Comparison of ENCODE assay signal across 17 cellular contexts in the genomic region with DNA sequence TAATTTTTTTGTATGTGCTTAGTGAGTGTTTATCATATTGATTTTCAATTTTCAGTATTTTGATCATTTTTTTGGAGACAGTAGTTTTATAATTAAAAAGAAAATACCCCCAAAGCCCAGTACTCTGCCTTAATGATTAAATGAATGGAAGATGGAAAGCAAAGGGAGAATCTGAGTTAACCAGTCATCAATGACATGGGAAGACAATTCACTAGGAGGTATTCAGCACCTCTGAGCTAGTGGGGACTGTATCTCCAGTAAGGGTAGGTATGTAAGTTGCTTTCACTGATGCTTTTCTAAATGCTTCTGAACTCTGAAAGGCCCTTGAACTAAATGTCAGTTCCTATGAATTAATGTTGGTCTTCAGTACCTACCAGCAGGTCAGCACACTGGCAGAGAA.
DNase-seq lines count a peak whose midpoint lies in the region; ATAC-seq and TF ChIP-seq lines count a peak whose summit lies in the region.
"Had no signal": no experiment of that assay in that cellular context is flagged by ENCODE, and none has a peak within 500 bp of the region (broad histone marks: within the 10 kb centered on the region; RNA-seq: fewer than 3 reads in every experiment).

No MANE protein-coding gene starts in this region.

- DNase-seq in AG04450 (ENCODE audit: low read depth, low spot score) (no peak), brain microvascular endothelial cell (no peak), COLO829 (ENCODE audit: low spot score) (no peak), upper lobe of left lung (no peak), left lobe of liver (ENCODE audit: low spot score) (no peak)
- no peak for DNase-seq in activated T-cell treated with anti-CD3 and anti-CD28 coated beads, Interleukin-2, amount 50 U/mL, for 48 hours
- DNase-seq: activated CD4-positive, alpha-beta memory T cell treated with anti-CD3 and anti-CD28 coated beads, Interleukin-2, amount 10 ng/mL, durations not matched to agents 7 days and 5 days; activated naive CD8-positive, alpha-beta T cell treated with anti-CD3 and anti-CD28 coated beads, Interleukin-2, amount 10 ng/mL, durations not matched to agents 7 days and 5 days; activated T-cell treated with anti-CD3 and anti-CD28 coated beads, Interleukin-2, amount 50 U/mL, for 24 hours; lower lobe of right lung; naive thymus-derived CD8-positive, alpha-beta T cell; stimulated activated CD4-positive, alpha-beta T cell treated with anti-CD3 and anti-CD28 coated beads, Interleukin-2, amount 100 ng/mL, for 48 hours; stomach; WERI-Rb-1 had no signal

- H3K27me3 ChIP-seq in AG04450 (ENCODE audit: control insufficient read depth, insufficient read depth, low read length), result no peaks in the 10 kb centered on the region
- no peaks in the 10 kb centered on the region for H3K27me3 ChIP-seq in HUES6 (ENCODE audit: control insufficient read depth, insufficient read depth, low read length)
- H3K27me3 ChIP-seq in brain microvascular endothelial cell (replicated peaks), result no peaks in the 10 kb centered on the region
- no peaks in the 10 kb centered on the region for H3K27me3 ChIP-seq in upper lobe of left lung
- H3K27me3 ChIP-seq: stomach had no signal

- peaks cover 2% of the 10 kb centered on the region; the same call in 1 of the 2 replicates for H3K9me3 ChIP-seq in AG04450 (ENCODE audit: control insufficient read depth, insufficient read depth, low read length)
- no peaks in the 10 kb centered on the region for H3K9me3 ChIP-seq in HUES6 (ENCODE audit: control insufficient read depth, insufficient read depth, low read depth, low read length)
- H3K9me3 ChIP-seq in mesodermal cell (ENCODE audit: control insufficient read depth, low read length), result no peaks in the 10 kb centered on the region
- H3K9me3 ChIP-seq in upper lobe of left lung, result no peaks in the 10 kb centered on the region
- H3K9me3 ChIP-seq: HAP-1, lower lobe of right lung, stomach had no signal

- in situ Hi-C loops in brain microvascular endothelial cell (cut with HindIII; ENCODE audit: low pct_ligation_motif_present, low sequenced_read_pairs), result no loop called here

- no peaks in the 10 kb centered on the region for H3K36me3 ChIP-seq in HUES6 (ENCODE audit: control insufficient read depth, insufficient read depth, low read length)
- H3K36me3 ChIP-seq in brain microvascular endothelial cell (replicated peaks), result no peaks in the 10 kb centered on the region
- no peaks in the 10 kb centered on the region for H3K36me3 ChIP-seq in mesodermal cell (ENCODE audit: control insufficient read depth, insufficient read depth, low read length)
- no peaks in the 10 kb centered on the region for H3K36me3 ChIP-seq in upper lobe of left lung
- H3K36me3 ChIP-seq: HAP-1, lower lobe of right lung, stomach, WERI-Rb-1 had no signal

- H3K9ac ChIP-seq in HUES6 (ENCODE audit: low read length), result no peak overlapping the region

- CTCF ChIA-PET in AG04450 (lab: Charles Lee), result no interaction called here

- TF ChIP-seq CTCF in AG04450 (IDR thresholded peaks at IDR 0.05; ENCODE audit: low read depth, low read length) (no peak), brain microvascular endothelial cell (IDR thresholded peaks at IDR 0.05; ENCODE audit: low read depth, low read length, missing control alignments) (no peak), upper lobe of left lung (IDR thresholded peaks at IDR 0.05) (no peak)

- H3K4me1 ChIP-seq in HUES6 (ENCODE audit: control insufficient read depth, insufficient read depth, low read length) (no peaks in the 10 kb centered on the region; the same call in 1 of the 2 replicates), mesodermal cell (ENCODE audit: control insufficient read depth, insufficient read depth, low read length, poor library complexity, severe bottlenecking) (peaks cover 13% of the 10 kb centered on the region), upper lobe of left lung (no peaks in the 10 kb centered on the region)
- H3K4me1 ChIP-seq: lower lobe of right lung, stomach had no signal

- H3K4me3 ChIP-seq in AG04450 (ENCODE audit: low read depth, low read length) (no peak overlapping the region), HUES6 (ENCODE audit: low read depth, low read length) (no peak overlapping the region), brain microvascular endothelial cell (ENCODE audit: low read depth, low read length) (no peak overlapping the region), mesodermal cell (ENCODE audit: extremely low read depth, insufficient read depth, low read length, poor library complexity, severe bottlenecking) (no peak overlapping the region), upper lobe of left lung (no peak overlapping the region)
- H3K4me3 ChIP-seq: HAP-1, lower lobe of right lung, stomach had no signal

- ATAC-seq in upper lobe of left lung (ENCODE audit: low FRiP score in 2 of 2), result no peak
- ATAC-seq in left lobe of liver, result no peak
- ATAC-seq: lower lobe of right lung; naive thymus-derived CD8-positive, alpha-beta T cell had no signal

- no peak for TF ChIP-seq EP300 in upper lobe of left lung (IDR thresholded peaks at IDR 0.05)

- TF ChIP-seq POLR2A in upper lobe of left lung (IDR thresholded peaks at IDR 0.05), result no peak

- POLR2A ChIA-PET in AG04450 (lab: Yijun Ruan, JAX), result no interaction called here

- H3K27ac ChIP-seq in AG04450 (ENCODE audit: low read depth, low read length) (peak overlapping the region; percentile 57), HUES6 (ENCODE audit: low read depth, low read length) (0 out of 2 replicates have a peak overlapping the region, but pooled peaks have one; percentile 32), brain microvascular endothelial cell (peak overlapping the region; percentile 86), mesodermal cell (ENCODE audit: low read depth, low read length, severe bottlenecking) (peak overlapping the region; percentile 89), upper lobe of left lung (no peak overlapping the region)
- H3K27ac ChIP-seq: lower lobe of right lung, stomach, WERI-Rb-1 had no signal

Comparison
In these comparisons a context has a peak if more than half of its experiments do, and no peak if none do; other contexts are left out.
1. H3K27ac ChIP-seq: peak in AG04450 (single experiment), HUES6 (single experiment), brain microvascular endothelial cell (single experiment) and mesodermal cell (single experiment); none in upper lobe of left lung (0 of 4).